9 cellular contexts compared by ENCODE assay signal in the genomic region with DNA sequence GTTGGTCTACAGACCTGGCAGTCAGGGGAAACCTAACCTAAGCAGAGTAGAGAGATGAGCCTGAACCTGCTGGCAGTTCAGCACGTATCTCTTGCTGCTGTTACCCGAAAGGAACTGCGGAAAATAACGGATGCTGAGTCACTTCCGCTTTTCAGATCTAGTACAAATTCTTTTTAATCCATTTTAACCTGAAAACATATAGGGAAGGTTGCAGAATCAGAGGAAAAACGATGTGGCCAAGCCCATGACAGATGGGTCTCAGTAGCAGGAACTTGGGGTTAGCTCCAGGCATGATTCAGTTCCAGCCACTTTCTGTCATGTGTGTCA.
DNase-seq lines count a peak whose midpoint lies in the region; ATAC-seq and TF ChIP-seq lines count a peak whose summit lies in the region.
"Had no signal": no experiment of that assay in that cellular context is flagged by ENCODE, and none has a peak within 500 bp of the region (broad histone marks: within the 10 kb centered on the region; RNA-seq: fewer than 3 reads in every experiment).

No MANE protein-coding gene starts in this region.

- H3K27ac ChIP-seq in caudate nucleus (ENCODE audit: low read depth, low read length) = no peak overlapping the region

- DNase-seq in KG1 (lab: John Stamatoyannopoulos, UW) (peak; percentile 63), HCEC 1CT (no peak), foreskin fibroblast (no peak), caudate nucleus (lab: John Stamatoyannopoulos, UW) (no peak), DMS114 treated with DMSO at 0.1 percent for 48 hours (lab: John Stamatoyannopoulos, UW; ENCODE audit: unreplicated experiment) (no peak)
- DNase-seq in activated T-cell treated with anti-CD3 and anti-CD28 coated beads, Interleukin-2, amount 50 U/mL, for 24 hours = peak; percentile 49
- DNase-seq in stimulated activated CD4-positive, alpha-beta T cell treated with anti-CD3 and anti-CD28 coated beads, Interleukin-2, amount 100 ng/mL, for 24 hours = peak; percentile 23 to 38
- DNase-seq: NCI-H2171 treated with DMSO at 0.1 percent for 48 hours had no signal

- H3K27me3 Mint-ChIP-seq in activated T-cell treated with anti-CD3 and anti-CD28 coated beads, Interleukin-2, amount 50 U/mL, for 24 hours = no peaks in the 10 kb centered on the region

- no peak overlapping the region for H3K4me3 ChIP-seq in foreskin fibroblast (ENCODE audit: low read depth in 1 of 2, low read length in 2 of 2)

- peak; percentile 78 for ATAC-seq in GM18505 (IDR thresholded peaks at IDR 0.05; ENCODE audit: unreplicated experiment)

- H3K36me3 Mint-ChIP-seq in activated T-cell treated with anti-CD3 and anti-CD28 coated beads, Interleukin-2, amount 50 U/mL, for 24 hours (ENCODE audit: low read depth) = no peaks in the 10 kb centered on the region

- no peak for TF ChIP-seq CTCF in foreskin fibroblast (IDR thresholded peaks at IDR 0.05; ENCODE audit: low read depth, low read length)

- H3K4me3 Mint-ChIP-seq in activated T-cell treated with anti-CD3 and anti-CD28 coated beads, Interleukin-2, amount 50 U/mL, for 24 hours = no peak overlapping the region

- peak overlapping the region; percentile 91 for H3K27ac Mint-ChIP-seq in activated T-cell treated with anti-CD3 and anti-CD28 coated beads, Interleukin-2, amount 50 U/mL, for 24 hours

- peaks cover 40% of the 10 kb centered on the region for H3K4me1 Mint-ChIP-seq in activated T-cell treated with anti-CD3 and anti-CD28 coated beads, Interleukin-2, amount 50 U/mL, for 24 hours (ENCODE audit: low read depth)

- H3K9me3 Mint-ChIP-seq in activated T-cell treated with anti-CD3 and anti-CD28 coated beads, Interleukin-2, amount 50 U/mL, for 24 hours = no peaks in the 10 kb centered on the region

- TF ChIP-seq POLR2A in GM18505 (IDR thresholded peaks at IDR 0.05; ENCODE audit: borderline replicate concordance, extremely low read depth, insufficient read depth, insufficient read length) = no peak

Comparison
In these comparisons a context has a peak if more than half of its experiments do, and no peak if none do; other contexts are left out.
1. DNase-seq: peak in KG1 (single experiment), activated T-cell treated with anti-CD3 and anti-CD28 coated beads, Interleukin-2, amount 50 U/mL, for 24 hours (single experiment) and stimulated activated CD4-positive, alpha-beta T cell treated with anti-CD3 and anti-CD28 coated beads, Interleukin-2, amount 100 ng/mL, for 24 hours (2 of 2); none in HCEC 1CT (single experiment), foreskin fibroblast (0 of 2), caudate nucleus (0 of 61) and DMS114 treated with DMSO at 0.1 percent for 48 hours (single experiment).